Comparison of ENCODE assay signal across 7 cellular contexts in genomic region chr1:169534653-169535052, GRCh38. TPM values are rescaled to one million over a fixed set of nuclear protein-coding genes. Genes with fewer than 3 reads are reported as not detected.
"Had no signal": no experiment of that assay in that cellular context is flagged by ENCODE, and none has a peak within 500 bp of the region (broad histone marks: within the 10 kb centered on the region; RNA-seq: fewer than 3 reads in every experiment).

No MANE protein-coding gene starts in this region.

- ATAC-seq: HepG2 had no signal

- FAIRE-seq: HepG2, HTR-8/SVneo had no signal

- DNase-seq: IMR-90, KBM-7, KG1 had no signal

- H3K27ac ChIP-seq: HL-60 had no signal

RNA-seq across cellular contexts. Expression of gene F5, which starts 51.6 kb away (rescaled TPM):
- total RNA-seq: HT1080, IMR-90 had no signal
- polyA plus RNA-seq: IMR-90 had no signal
